Comparison of ENCODE assay signal across 19 cellular contexts in the genomic region with DNA sequence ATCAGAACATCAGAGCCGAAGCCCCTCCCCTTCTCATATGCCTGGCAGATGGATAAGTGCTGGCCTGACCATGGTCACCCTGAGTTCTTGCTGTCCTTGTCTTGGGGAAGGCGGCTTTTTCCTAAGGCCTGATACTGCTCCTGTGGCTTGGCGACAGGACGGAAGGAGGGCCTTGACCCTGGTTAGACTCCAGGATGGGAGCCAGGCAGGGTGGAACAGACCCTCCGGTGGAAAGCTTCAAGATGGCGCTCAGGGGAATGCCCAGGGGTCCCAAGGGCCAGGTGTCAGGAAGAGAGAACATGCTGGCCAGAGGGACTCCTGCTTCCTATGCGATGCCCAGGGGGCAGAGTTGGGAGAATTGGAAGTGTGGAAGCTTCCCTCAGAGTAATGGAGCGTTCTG.
"Had no signal": no experiment of that assay in that cellular context is flagged by ENCODE, and none has a peak within 500 bp of the region (broad histone marks: within the 10 kb centered on the region; RNA-seq: fewer than 3 reads in every experiment).

No MANE protein-coding gene starts in this region.

- H3K4me3 ChIP-seq: colonic mucosa, dorsolateral prefrontal cortex, gastroesophageal sphincter, heart left ventricle, neural progenitor cell, spleen, stomach, suprapubic skin, tibial nerve had no signal

- H3K4me1 ChIP-seq: colonic mucosa, neural progenitor cell had no signal

- H3K27me3 Mint-ChIP-seq: activated CD4-positive, alpha-beta T cell treated with anti-CD3 and anti-CD28 coated beads, Interleukin-2, amount 10 ng/mL, durations not matched to agents 7 days and 5 days; activated naive CD8-positive, alpha-beta T cell treated with anti-CD3 and anti-CD28 coated beads for 36 hours; activated T-cell treated with anti-CD3 and anti-CD28 coated beads, Interleukin-2, amount 50 U/mL, for 24 hours; activated T-helper 17 cell treated with anti-CD3 and anti-CD28 coated beads, Interleukin-2, amount 50 U/mL, for 72 hours had no signal

- H3K4me3 Mint-ChIP-seq: activated CD4-positive, alpha-beta T cell treated with anti-CD3 and anti-CD28 coated beads, Interleukin-2, amount 10 ng/mL, durations not matched to agents 7 days and 5 days; activated naive CD8-positive, alpha-beta T cell treated with anti-CD3 and anti-CD28 coated beads for 36 hours; activated T-cell treated with anti-CD3 and anti-CD28 coated beads, Interleukin-2, amount 50 U/mL, for 24 hours; activated T-helper 17 cell treated with anti-CD3 and anti-CD28 coated beads, Interleukin-2, amount 50 U/mL, for 72 hours; neural progenitor cell had no signal

- H3K4me1 Mint-ChIP-seq: neural progenitor cell had no signal

- DNase-seq: activated CD4-positive, alpha-beta T cell treated with anti-CD3 and anti-CD28 coated beads, Interleukin-2, amount 10 ng/mL, durations not matched to agents 7 days and 5 days; activated CD4-positive, CD25-positive, alpha-beta regulatory T cell treated with anti-CD3 and anti-CD28 coated beads, Interleukin-2, amount 50 U/mL, for 72 hours; activated naive CD8-positive, alpha-beta T cell treated with anti-CD3 and anti-CD28 coated beads for 36 hours; activated T-cell treated with anti-CD3 and anti-CD28 coated beads, Interleukin-2, amount 50 U/mL, for 24 hours; central memory CD4-positive, alpha-beta T cell; colonic mucosa; dorsolateral prefrontal cortex; retina; spleen; stimulated activated CD4-positive, alpha-beta T cell treated with anti-CD3 and anti-CD28 coated beads, Interleukin-4, amount 100 ng/mL, for 4 hours; stomach; T-helper 2 cell had no signal

- H3K9me3 Mint-ChIP-seq: activated naive CD8-positive, alpha-beta T cell treated with anti-CD3 and anti-CD28 coated beads for 36 hours; activated T-cell treated with anti-CD3 and anti-CD28 coated beads, Interleukin-2, amount 50 U/mL, for 24 hours; activated T-helper 17 cell treated with anti-CD3 and anti-CD28 coated beads, Interleukin-2, amount 50 U/mL, for 72 hours; neural progenitor cell had no signal

- H3K27me3 ChIP-seq: colonic mucosa, dorsolateral prefrontal cortex, gastroesophageal sphincter, heart left ventricle, neural progenitor cell, spleen, stomach, suprapubic skin, tibial nerve had no signal

- ATAC-seq: activated T-helper 17 cell treated with anti-CD3 and anti-CD28 coated beads, Interleukin-2, amount 50 U/mL, for 72 hours; gastroesophageal sphincter had no signal

- H2AFZ ChIP-seq: neural progenitor cell had no signal

- H3K27ac Mint-ChIP-seq: activated CD4-positive, alpha-beta T cell treated with anti-CD3 and anti-CD28 coated beads, Interleukin-2, amount 10 ng/mL, durations not matched to agents 7 days and 5 days; activated naive CD8-positive, alpha-beta T cell treated with anti-CD3 and anti-CD28 coated beads for 36 hours; activated T-cell treated with anti-CD3 and anti-CD28 coated beads, Interleukin-2, amount 50 U/mL, for 24 hours; activated T-helper 17 cell treated with anti-CD3 and anti-CD28 coated beads, Interleukin-2, amount 50 U/mL, for 72 hours had no signal

- H3K27ac ChIP-seq: colonic mucosa, neural progenitor cell, spleen, stomach, suprapubic skin, tibial nerve, VCaP had no signal

- H3K9me3 ChIP-seq: colonic mucosa, gastroesophageal sphincter, stomach, suprapubic skin had no signal

- H3K9ac ChIP-seq: neural progenitor cell had no signal

- H3K4me2 ChIP-seq: neural progenitor cell had no signal
